In genomic region chr15:52103217-52104207, GRCh38 we compare ENCODE assay signal across 1 cellular context.
TF ChIP-seq lines count a peak whose summit lies in the region.

No MANE protein-coding gene starts in this region.

TF ChIP-seq in HEK293, 187 proteins besides CTCF, POLR2A, EP300 and RAD21 (continued from another document):
- TF ChIP-seq ZNF600 (tag by site-specific recombination; IDR thresholded peaks at IDR 0.05) = peak; percentile 45; the same call in 1 of the 2 replicates
- no peak for TF ChIP-seq HOXC10 (CRISPR knock-in tag; IDR thresholded peaks at IDR 0.05)
- TF ChIP-seq ZNF175 (tag by site-specific recombination; IDR thresholded peaks at IDR 0.05) = no peak
- no peak for TF ChIP-seq ZNF140 (tag by site-specific recombination; IDR thresholded peaks at IDR 0.05)
- TF ChIP-seq ZNF223 (tag by site-specific recombination; IDR thresholded peaks at IDR 0.05) = no peak
- no peak for TF ChIP-seq SP3 (tag by site-specific recombination; IDR thresholded peaks at IDR 0.05)
- TF ChIP-seq ZNF10 (tag by site-specific recombination; IDR thresholded peaks at IDR 0.05) = no peak
- peak; percentile 89 for TF ChIP-seq ZFP69B (tag by site-specific recombination; IDR thresholded peaks at IDR 0.05)
- peak; percentile 60 for TF ChIP-seq ZNF366 (tag by site-specific recombination; conservative IDR thresholded peaks at IDR 0.05)
- TF ChIP-seq ZNF174 (tag by site-specific recombination; IDR thresholded peaks at IDR 0.05) = no peak
- TF ChIP-seq ZNF280D (tag by site-specific recombination; IDR thresholded peaks at IDR 0.05) = no peak
- TF ChIP-seq OSR2 (tag by site-specific recombination; IDR thresholded peaks at IDR 0.05) = peak; percentile 51; the same call in 1 of the 2 replicates
- no peak for TF ChIP-seq ZNF639 (tag by site-specific recombination; IDR thresholded peaks at IDR 0.05)
- peak; percentile 93 for TF ChIP-seq ZNF692 (tag by site-specific recombination; IDR thresholded peaks at IDR 0.05)
